ENCODE assay signal across 8 cellular contexts in genomic region chr1:146051853-146052676, GRCh38. TPM values are rescaled to one million over a fixed set of nuclear protein-coding genes. Genes with fewer than 3 reads are reported as not detected.
DNase-seq lines count a peak whose midpoint lies in the region; ATAC-seq and TF ChIP-seq lines count a peak whose summit lies in the region.
"Not testable (repeated sequence)": the region's sequence is repeated elsewhere in the genome, so short reads cannot be mapped to it uniquely, and the experiment has no call there.

No MANE protein-coding gene starts in this region.

- H3K9me3 ChIP-seq in ascending aorta; right cardiac atrium (ENCODE audit: control insufficient read depth, low read length); prostate gland: not testable (repeated sequence)

- peak overlapping the region; percentile 44 to 55 for H3K4me3 ChIP-seq in ascending aorta
- peak overlapping the region; percentile 39 for H3K4me3 ChIP-seq in right cardiac atrium (ENCODE audit: low read length)
- peak overlapping the region; percentile 23 to 41 for H3K4me3 ChIP-seq in prostate gland
- H3K4me3 ChIP-seq in urinary bladder (ENCODE audit: low read depth, low read length), result peak overlapping the region; percentile 31

- not testable (repeated sequence) for H3K36me3 ChIP-seq in ascending aorta; prostate gland; urinary bladder (ENCODE audit: insufficient read depth)

- peak; percentile 83 for DNase-seq in GM13976 (ENCODE audit: low spot score)
- DNase-seq in NCI-H1930 (lab: John Stamatoyannopoulos, UW), result peak; percentile 83 to 92
- DNase-seq in T1000 (lab: John Stamatoyannopoulos, UW), result peak; percentile 91
- peak; percentile 53 to 94 for DNase-seq in ascending aorta (ENCODE audit: low spot score in 2 of 2)
- peak; percentile 86 to 94 (median 92) for DNase-seq in right cardiac atrium
- peak; percentile 82 for DNase-seq in prostate gland (ENCODE audit: low spot score)

- H3K27me3 ChIP-seq in ascending aorta; right cardiac atrium (ENCODE audit: control insufficient read depth, insufficient read depth); prostate gland (replicated peaks; ENCODE audit: insufficient read depth): not testable (repeated sequence)

- intact Hi-C loops in ascending aorta (cut with DNase I), result loop anchor here (2.0 kb wide), 1 partner anchor 17 kb away; no protein-coding TSS in a partner anchor
- intact Hi-C loops in right cardiac atrium (cut with DNase I); prostate gland (cut with DNase I): not testable (repeated sequence)

- TF ChIP-seq CTCF in GM13976 (IDR thresholded peaks at IDR 0.05; ENCODE audit: borderline replicate concordance, control extremely low read depth, extremely low read depth, insufficient read depth, missing control alignments); ascending aorta (IDR thresholded peaks at IDR 0.05): not testable (repeated sequence)
- peak in 1 of 4 experiments; percentile 6 for TF ChIP-seq CTCF in prostate gland (IDR thresholded peaks at IDR 0.05)

- peak overlapping the region; percentile 83 to 86 for H3K27ac ChIP-seq in ascending aorta
- peak overlapping the region; percentile 46 for H3K27ac ChIP-seq in right cardiac atrium (ENCODE audit: low read length)
- peak overlapping the region; percentile 86 to 88 for H3K27ac ChIP-seq in prostate gland
- peak overlapping the region; percentile 50 for H3K27ac ChIP-seq in urinary bladder (ENCODE audit: low read depth)

- H3K4me1 ChIP-seq in ascending aorta; right cardiac atrium (ENCODE audit: control insufficient read depth, insufficient read depth, low read length); prostate gland (replicated peaks); urinary bladder (ENCODE audit: insufficient read depth): not testable (repeated sequence)

- in situ Hi-C loops in GM13976 (cut with MboI; ENCODE audit: low sequenced_read_pairs, unreplicated experiment), result not testable (repeated sequence)

- peak; percentile 65 for TF ChIP-seq POLR2A in prostate gland (IDR thresholded peaks at IDR 0.05)

- ATAC-seq in HG02885 (IDR thresholded peaks at IDR 0.05; ENCODE audit: poor library complexity, unreplicated experiment) (peak; percentile 77), right cardiac atrium (peak; percentile 93)

- WGBS in right cardiac atrium, result 1% methylated on average over 47 of the region's 47 CpGs
- WGBS in prostate gland, result 3% methylated on average over 47 of the region's 47 CpGs
- WGBS in urinary bladder, result under 1% methylated on average over 46 of the region's 47 CpGs

RNA-seq across cellular contexts. Expression of gene HJV, which starts 30.5 kb away (rescaled TPM):
- not detected for total RNA-seq in ascending aorta
- 100 to 1,000 TPM in 2 of 4 donors, 10 to 100 TPM in 2; 65.1 to 164 (median 97.1) TPM for total RNA-seq in right cardiac atrium
- polyA plus RNA-seq in right cardiac atrium, result 116 TPM
- total RNA-seq in prostate gland, result 1 to 10 TPM in 1 of 2 donors, not detected in 1; 1.2 TPM
- total RNA-seq in urinary bladder, result 9.4 TPM
- polyA plus RNA-seq in urinary bladder, result 0.11 TPM

RNA-seq across cellular contexts. Expression of gene TXNIP, which starts 55.7 kb away (rescaled TPM):
- total RNA-seq in ascending aorta (877 TPM), right cardiac atrium (100 to 1,000 TPM; 548 to 806 (median 632) TPM), prostate gland (100 to 1,000 TPM; 618 to 736 TPM), urinary bladder (920 TPM)
- polyA plus RNA-seq in right cardiac atrium (943 TPM), urinary bladder (1,029 TPM)

Comparison
In these comparisons a context has a peak if more than half of its experiments do, and no peak if none do; other contexts are left out.
1. Peak in every context shown above with its lines: DNase-seq, ATAC-seq, H3K4me3 ChIP-seq and H3K27ac ChIP-seq.